8 cellular contexts compared by ENCODE assay signal in the genomic region with DNA sequence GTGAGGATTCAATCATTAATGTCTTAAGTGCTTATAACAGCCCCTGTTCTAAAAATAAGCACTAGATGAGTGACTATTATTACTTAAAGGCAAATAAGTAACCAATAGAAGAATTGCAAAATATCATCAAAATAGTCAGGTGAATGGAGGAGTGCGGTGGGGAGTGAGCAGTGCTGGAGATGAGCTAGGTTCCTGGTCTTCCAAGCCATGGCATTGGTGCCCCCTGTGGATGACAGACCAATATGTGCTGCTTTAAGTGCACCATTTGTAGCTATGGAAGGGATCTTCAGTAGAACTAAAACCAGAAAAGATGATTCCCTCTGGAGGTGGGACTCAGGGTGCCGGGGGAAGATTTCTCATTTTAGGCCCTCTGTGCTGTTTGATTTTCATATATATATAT. TPM values are rescaled to one million over a fixed set of nuclear protein-coding genes. Genes with fewer than 3 reads are reported as not detected.
DNase-seq lines count a peak whose midpoint lies in the region; ATAC-seq and TF ChIP-seq lines count a peak whose summit lies in the region.

No MANE protein-coding gene starts in this region.

- H4K20me1 ChIP-seq in OCI-LY3 (ENCODE audit: insufficient read depth, low read length), result no peaks in the 10 kb centered on the region

- H3K4me3 ChIP-seq in OCI-LY3 (ENCODE audit: low read length), result no peak overlapping the region
- H3K4me3 ChIP-seq in fibroblast of mammary gland (ENCODE audit: control insufficient read depth, low read depth, low read length), result no peak overlapping the region
- no peak overlapping the region for H3K4me3 ChIP-seq in tibial artery

- H2AFZ ChIP-seq in OCI-LY3 (ENCODE audit: low read depth, low read length), result no peak overlapping the region

- H3K4me3 Mint-ChIP-seq in activated naive CD4-positive, alpha-beta T cell treated with anti-CD3 and anti-CD28 coated beads for 36 hours, result no peak overlapping the region

- DNase-seq in activated naive CD4-positive, alpha-beta T cell treated with anti-CD3 and anti-CD28 coated beads for 36 hours, result peak; percentile 60
- no peak for DNase-seq in activated naive CD4-positive, alpha-beta T cell treated with Interleukin-2 at 50 U/mL for 16 hours
- DNase-seq in fibroblast of mammary gland (ENCODE audit: low read depth) (peak; percentile 72), tibial artery (peak; percentile 61 to 69), GM20000 (ENCODE audit: low spot score) (no peak)

- H3K27me3 Mint-ChIP-seq in activated naive CD4-positive, alpha-beta T cell treated with anti-CD3 and anti-CD28 coated beads for 36 hours (ENCODE audit: low read depth), result no peaks in the 10 kb centered on the region

- 0 out of 2 replicates have a peak overlapping the region, but pooled peaks have one; percentile 2 for H3K4me2 ChIP-seq in OCI-LY3 (ENCODE audit: low read length)

- no peak overlapping the region for H3K27ac Mint-ChIP-seq in activated naive CD4-positive, alpha-beta T cell treated with anti-CD3 and anti-CD28 coated beads for 36 hours

- intact Hi-C loops in activated naive CD4-positive, alpha-beta T cell treated with anti-CD3 and anti-CD28 coated beads for 36 hours (cut with micrococcal nuclease), result loop anchor here (1.0 kb wide), 1 partner anchor 110 kb away; no protein-coding TSS in a partner anchor
- intact Hi-C loops in tibial artery (cut with DNase I; ENCODE audit: low total_unique reads), result no loop called here

- peaks cover 10% of the 10 kb centered on the region for H3K4me1 Mint-ChIP-seq in activated naive CD4-positive, alpha-beta T cell treated with anti-CD3 and anti-CD28 coated beads for 36 hours (ENCODE audit: low read depth)

- no peaks in the 10 kb centered on the region for H3K79me2 ChIP-seq in OCI-LY3 (ENCODE audit: low read length)

- H3K4me1 ChIP-seq in OCI-LY3 (ENCODE audit: low read length), result no peaks in the 10 kb centered on the region
- peaks cover 0 to 4% (median 0%) of the 10 kb centered on the region in 4 donors for H3K4me1 ChIP-seq in tibial artery

- H3K27me3 ChIP-seq in OCI-LY3 (ENCODE audit: low read depth, low read length), result 0 out of 2 replicates have a peak, but pooled peaks cover 2% of the 10 kb centered on the region
- H3K27me3 ChIP-seq in tibial artery, result no peaks in the 10 kb centered on the region

- ATAC-seq in GM21717 (IDR thresholded peaks at IDR 0.05; ENCODE audit: unreplicated experiment) (no peak), GM18502 (IDR thresholded peaks at IDR 0.05; ENCODE audit: poor library complexity, unreplicated experiment) (no peak)

- no peaks in the 10 kb centered on the region for H3K36me3 Mint-ChIP-seq in activated naive CD4-positive, alpha-beta T cell treated with anti-CD3 and anti-CD28 coated beads for 36 hours (ENCODE audit: low read depth)

- H3K27ac ChIP-seq in OCI-LY3 (ENCODE audit: low read length) (no peak overlapping the region), tibial artery (no peak overlapping the region)

- H3K9me3 ChIP-seq in OCI-LY3 (ENCODE audit: insufficient read depth, low read length), result no peaks in the 10 kb centered on the region
- no peaks in the 10 kb centered on the region for H3K9me3 ChIP-seq in tibial artery

- no peak overlapping the region for H3K9ac ChIP-seq in OCI-LY3 (ENCODE audit: low read length)

- TF ChIP-seq CTCF in OCI-LY3 (IDR thresholded peaks at IDR 0.05; ENCODE audit: low read depth, low read length) (peak; percentile 49), fibroblast of mammary gland (conservative IDR thresholded peaks at IDR 0.05; ENCODE audit: control insufficient read depth, insufficient read depth, low read depth, low read length) (peak; percentile 61), tibial artery (IDR thresholded peaks at IDR 0.05) (peak; percentile 21 to 25), GM20000 (IDR thresholded peaks at IDR 0.05; ENCODE audit: extremely low read depth, missing control alignments) (no peak)

- CTCF ChIA-PET in activated naive CD4-positive, alpha-beta T cell treated with anti-CD3 and anti-CD28 coated beads for 36 hours (lab: Charles Lee), result interaction anchor here (0.6 to 1.1 kb wide), 7 partner anchors 9 to 678 kb away, joined by 3 to 5 read pairs (median 3); no protein-coding TSS in a partner anchor

- H3K9me3 Mint-ChIP-seq in activated naive CD4-positive, alpha-beta T cell treated with anti-CD3 and anti-CD28 coated beads for 36 hours, result no peaks in the 10 kb centered on the region

- no peaks in the 10 kb centered on the region for H3K36me3 ChIP-seq in OCI-LY3 (replicated peaks; ENCODE audit: low read depth, low read length)
- H3K36me3 ChIP-seq in tibial artery, result no peaks in the 10 kb centered on the region

RNA-seq across cellular contexts. Expression of a gene that starts 46.1 kb away (rescaled TPM):
- total RNA-seq in activated naive CD4-positive, alpha-beta T cell treated with anti-CD3 and anti-CD28 coated beads for 36 hours, result 1 to 10 TPM; 4.4 to 4.7 TPM

RNA-seq across cellular contexts. Expression of a gene that starts 50.4 kb away (rescaled TPM):
- 10 to 100 TPM; 60.8 to 62.3 TPM for total RNA-seq in activated naive CD4-positive, alpha-beta T cell treated with anti-CD3 and anti-CD28 coated beads for 36 hours

Comparison
In these comparisons a context has a peak if more than half of its experiments do, and no peak if none do; other contexts are left out.
1. DNase-seq: peak in activated naive CD4-positive, alpha-beta T cell treated with anti-CD3 and anti-CD28 coated beads for 36 hours (single experiment), fibroblast of mammary gland (single experiment) and tibial artery (2 of 2); none in activated naive CD4-positive, alpha-beta T cell treated with Interleukin-2 at 50 U/mL for 16 hours (single experiment) and GM20000 (single experiment).